8 cellular contexts compared by ENCODE assay signal in genomic region chr11:32892355-32893090, GRCh38. TPM values are rescaled to one million over a fixed set of nuclear protein-coding genes. Genes with fewer than 3 reads are reported as not detected.
DNase-seq lines count a peak whose midpoint lies in the region; ATAC-seq and TF ChIP-seq lines count a peak whose summit lies in the region.

Gene QSER1 (plus strand): TSS chr11:32892811. CDS start chr11:32893126, 315 bp downstream.

- peaks cover 40% of the 10 kb centered on the region for H3K4me1 Mint-ChIP-seq in neural crest cell

- H3K27ac ChIP-seq in HUES64 (ENCODE audit: low read depth, low read length) (peak within 1 kb of the TSS; percentile 100), RWPE2 (ENCODE audit: poor library complexity, severe bottlenecking) (peak within 1 kb of the TSS; percentile 78), stomach (peak within 1 kb of the TSS; percentile 91 to 98 (median 95))

- no peak for TF ChIP-seq CTCF in RWPE2 (IDR thresholded peaks at IDR 0.05; ENCODE audit: poor library complexity, severe bottlenecking)
- TF ChIP-seq CTCF in foreskin fibroblast (IDR thresholded peaks at IDR 0.05; ENCODE audit: low read depth, low read length): no peak
- TF ChIP-seq CTCF in neural crest cell (conservative IDR thresholded peaks at IDR 0.05): no peak
- no peak for TF ChIP-seq CTCF in stomach (IDR thresholded peaks at IDR 0.05)

- H3K4me3 ChIP-seq in HUES64 (ENCODE audit: low read length) (peak within 1 kb of the TSS; percentile 93), RWPE2 (ENCODE audit: severe bottlenecking) (peak within 1 kb of the TSS; percentile 59), foreskin fibroblast (ENCODE audit: low read depth in 1 of 2, low read length in 2 of 2) (peak within 1 kb of the TSS; percentile 54 to 90), stomach (peak within 1 kb of the TSS; percentile 90 to 98 (median 94))

- peak within 1 kb of the TSS; percentile 96 for H3K9ac ChIP-seq in HUES64 (ENCODE audit: low read depth, low read length)

- intact Hi-C loops in stomach (cut with DNase I; ENCODE audit: low total_unique reads): no loop called here

- DNase-seq in DMS114 treated with DMSO at 0.1 percent for 48 hours (lab: John Stamatoyannopoulos, UW; ENCODE audit: unreplicated experiment) (peak; percentile 4), RWPE2 (ENCODE audit: low spot score) (no peak), foreskin fibroblast (peak; percentile 51 to 83), neural crest cell (ENCODE audit: low read depth, low spot score) (peak; percentile 56), stomach (peak; percentile 65)
- DNase-seq in activated effector memory CD4-positive, alpha-beta T cell treated with anti-CD3 and anti-CD28 coated beads, Interleukin-2, amount 50 U/mL, for 16 hours: peak; percentile 87

- no peak for TF ChIP-seq EP300 in stomach (IDR thresholded peaks at IDR 0.05)

- peak within 1 kb of the TSS; percentile 96 for H3K27ac Mint-ChIP-seq in neural crest cell (ENCODE audit: unreplicated experiment)

- no peak for TF ChIP-seq POLR2A in stomach (IDR thresholded peaks at IDR 0.05)

- ATAC-seq in GM21390 (IDR thresholded peaks at IDR 0.05; ENCODE audit: unreplicated experiment) (peak; percentile 69), RWPE2 (ENCODE audit: low read depth) (peak; percentile 52)

- H3K36me3 Mint-ChIP-seq in neural crest cell (ENCODE audit: low read depth): peaks cover 5% of the 10 kb centered on the region

- H3K36me3 ChIP-seq in HUES64 (ENCODE audit: insufficient read depth, low read length) (peaks cover 12% of the 10 kb centered on the region), RWPE2 (ENCODE audit: low read depth) (0 out of 2 replicates have a peak, but pooled peaks cover 5% of the 10 kb centered on the region), stomach (no peaks in the 10 kb centered on the region)

- H3K27me3 Mint-ChIP-seq in neural crest cell (ENCODE audit: low read depth): no peaks in the 10 kb centered on the region

- peaks cover 32% of the 10 kb centered on the region for H3K4me1 ChIP-seq in HUES64 (ENCODE audit: insufficient read depth, low read length)
- H3K4me1 ChIP-seq in RWPE2 (ENCODE audit: insufficient read depth, poor library complexity, severe bottlenecking): peaks cover 15% of the 10 kb centered on the region
- peaks cover 0 to 44% (median 23%) of the 10 kb centered on the region in 4 donors for H3K4me1 ChIP-seq in stomach

- peak within 1 kb of the TSS; percentile 96 for H3K4me3 Mint-ChIP-seq in neural crest cell

- under 1% methylated on average over 87 of the region's 91 CpGs for WGBS in HUES64
- 0 to 2% (median 1%) methylated on average over 4 to 84 of the region's 91 CpGs for WGBS in stomach, 5 donors

- H3K9me3 ChIP-seq in HUES64 (ENCODE audit: insufficient read depth, low read depth, low read length): peaks cover 5% of the 10 kb centered on the region; the same call in 1 of the 2 replicates
- H3K9me3 ChIP-seq in RWPE2 (ENCODE audit: severe bottlenecking): no peaks in the 10 kb centered on the region
- no peaks in the 10 kb centered on the region for H3K9me3 ChIP-seq in stomach

- no peaks in the 10 kb centered on the region for H3K9me3 Mint-ChIP-seq in neural crest cell

- no peaks in the 10 kb centered on the region for H3K27me3 ChIP-seq in HUES64 (ENCODE audit: insufficient read depth, low read length)
- no peaks in the 10 kb centered on the region for H3K27me3 ChIP-seq in RWPE2 (ENCODE audit: insufficient read depth, poor library complexity, severe bottlenecking)
- no peaks in the 10 kb centered on the region for H3K27me3 ChIP-seq in stomach

RNA-seq across cellular contexts. Expression of gene QSER1, which starts in this region (rescaled TPM):
- polyA plus RNA-seq in HUES64 (2013, experiment 1 of 2): 52.1 TPM
- polyA plus RNA-seq in HUES64 (2013, experiment 2 of 2): 47.2 TPM
- 59.4 and 65.7 TPM in 2 replicates for total RNA-seq in neural crest cell
- total RNA-seq in stomach: 10 to 100 TPM in 4 of 5 donors, 1 to 10 TPM in 1; 8.4 to 51.3 (median 37.8) TPM
- polyA plus RNA-seq in stomach: 1 to 10 TPM; 2.6 to 3.5 (median 3.5) TPM
